ENCODE assay signal across 7 cellular contexts in genomic region chr3:59922226-59922625, GRCh38.
"Had no signal": no experiment of that assay in that cellular context is flagged by ENCODE, and none has a peak within 500 bp of the region (broad histone marks: within the 10 kb centered on the region; RNA-seq: fewer than 3 reads in every experiment).

No MANE protein-coding gene starts in this region.

- DNase-seq: IMR-90, KBM-7, KG1 had no signal

- H3K27ac Mint-ChIP-seq: IgD-negative memory B cell had no signal

- H3K4me3 Mint-ChIP-seq: IgD-negative memory B cell had no signal

- H3K9me3 Mint-ChIP-seq: IgD-negative memory B cell had no signal

- ATAC-seq: HepG2, K562 had no signal

- H3K27ac ChIP-seq: HL-60 had no signal

- H3K4me3 ChIP-seq: K562 had no signal
